28 cellular contexts compared by ENCODE assay signal in genomic region chr6:39393075-39393474, GRCh38.
"Had no signal": no experiment of that assay in that cellular context is flagged by ENCODE, and none has a peak within 500 bp of the region (broad histone marks: within the 10 kb centered on the region; RNA-seq: fewer than 3 reads in every experiment).

No MANE protein-coding gene starts in this region.

- H3K27me3 ChIP-seq: ascending aorta, cardiac muscle cell, MG63 had no signal

- H3K4me3 ChIP-seq: ascending aorta, cardiac muscle cell, MG63, SJCRH30, SK-N-MC had no signal

- ATAC-seq: activated CD8-positive, alpha-beta T cell treated with anti-CD3 and anti-CD28 coated beads for 36 hours; activated T-cell treated with anti-CD3 and anti-CD28 coated beads, Interleukin-2, amount 50 U/mL, for 72 hours; activated T-helper 17 cell treated with anti-CD3 and anti-CD28 coated beads, Interleukin-2, amount 50 U/mL, for 72 hours; Panc1 had no signal

- FAIRE-seq: TTC549 had no signal

- H3K27ac ChIP-seq: ascending aorta, cardiac muscle cell, SJCRH30, SK-N-MC had no signal

- H3K9me3 ChIP-seq: ascending aorta, MG63, SJCRH30 had no signal

- H3K4me1 ChIP-seq: ascending aorta, SJCRH30 had no signal

- H3K36me3 ChIP-seq: ascending aorta, cardiac muscle cell, MG63, SJCRH30 had no signal

- DNase-seq: activated CD4-positive, alpha-beta T cell treated with anti-CD3 and anti-CD28 coated beads, Interleukin-2, amount 10 ng/mL, durations not matched to agents 24 days and 14 days; activated CD4-positive, alpha-beta T cell treated with anti-CD3 and anti-CD28 coated beads, Interleukin-2, amount 50 U/mL, for 4 hours; activated CD8-positive, alpha-beta T cell treated with anti-CD3 and anti-CD28 coated beads for 36 hours; activated effector memory CD4-positive, alpha-beta T cell treated with anti-CD3 and anti-CD28 coated beads, Interleukin-2, amount 50 U/mL, for 16 hours; activated naive CD4-positive, alpha-beta T cell treated with Interleukin-2 at 50 U/mL for 16 hours; activated naive CD8-positive, alpha-beta T cell treated with anti-CD3 and anti-CD28 coated beads, Interleukin-2, amount 10 ng/mL, durations not matched to agents 7 days and 5 days; activated T-cell treated with anti-CD3 and anti-CD28 coated beads, Interleukin-2, amount 50 U/mL, for 1 hour; activated T-cell treated with anti-CD3 and anti-CD28 coated beads, Interleukin-2, amount 50 U/mL, for 72 hours; amygdala; Kasumi-1; MG63; NCI-H1048; NCI-H1105 treated with DMSO at 0.1 percent for 48 hours; NCI-H1436 treated with DMSO at 0.1 percent for 48 hours; NCI-H1694 treated with DMSO at 0.1 percent for 48 hours; NCI-H2029; NCI-H2107; NCI-H226; NCI-H446 treated with DMSO at 0.1 percent for 48 hours; NCI-H524; SHP77; SJCRH30 had no signal
